In the genomic region with DNA sequence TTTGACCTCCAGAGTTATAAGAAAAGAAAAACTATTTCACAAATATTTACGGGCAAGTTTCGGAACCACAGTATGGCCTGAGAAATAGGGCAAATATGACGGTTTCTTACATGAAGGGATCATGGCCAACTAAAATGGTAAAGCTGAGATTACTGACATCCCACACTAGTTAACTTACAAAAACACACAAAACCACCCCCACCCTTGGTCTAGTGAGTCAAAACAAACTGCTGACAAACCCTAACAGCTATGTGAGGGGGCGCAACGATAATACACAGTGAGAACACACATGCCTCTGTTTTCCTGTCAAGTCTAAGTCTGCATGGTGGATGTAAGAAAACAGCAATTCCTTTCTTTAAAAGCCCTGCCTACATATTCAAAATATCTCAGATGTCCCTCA, we compare ENCODE assay signal across 1 cellular context.
TF ChIP-seq lines count a peak whose summit lies in the region.

No MANE protein-coding gene starts in this region.

TF ChIP-seq in GM12878, 131 proteins besides CTCF, POLR2A, EP300 and RAD21 (continued from another document and continues in another):
- TF ChIP-seq, protein P1, sequence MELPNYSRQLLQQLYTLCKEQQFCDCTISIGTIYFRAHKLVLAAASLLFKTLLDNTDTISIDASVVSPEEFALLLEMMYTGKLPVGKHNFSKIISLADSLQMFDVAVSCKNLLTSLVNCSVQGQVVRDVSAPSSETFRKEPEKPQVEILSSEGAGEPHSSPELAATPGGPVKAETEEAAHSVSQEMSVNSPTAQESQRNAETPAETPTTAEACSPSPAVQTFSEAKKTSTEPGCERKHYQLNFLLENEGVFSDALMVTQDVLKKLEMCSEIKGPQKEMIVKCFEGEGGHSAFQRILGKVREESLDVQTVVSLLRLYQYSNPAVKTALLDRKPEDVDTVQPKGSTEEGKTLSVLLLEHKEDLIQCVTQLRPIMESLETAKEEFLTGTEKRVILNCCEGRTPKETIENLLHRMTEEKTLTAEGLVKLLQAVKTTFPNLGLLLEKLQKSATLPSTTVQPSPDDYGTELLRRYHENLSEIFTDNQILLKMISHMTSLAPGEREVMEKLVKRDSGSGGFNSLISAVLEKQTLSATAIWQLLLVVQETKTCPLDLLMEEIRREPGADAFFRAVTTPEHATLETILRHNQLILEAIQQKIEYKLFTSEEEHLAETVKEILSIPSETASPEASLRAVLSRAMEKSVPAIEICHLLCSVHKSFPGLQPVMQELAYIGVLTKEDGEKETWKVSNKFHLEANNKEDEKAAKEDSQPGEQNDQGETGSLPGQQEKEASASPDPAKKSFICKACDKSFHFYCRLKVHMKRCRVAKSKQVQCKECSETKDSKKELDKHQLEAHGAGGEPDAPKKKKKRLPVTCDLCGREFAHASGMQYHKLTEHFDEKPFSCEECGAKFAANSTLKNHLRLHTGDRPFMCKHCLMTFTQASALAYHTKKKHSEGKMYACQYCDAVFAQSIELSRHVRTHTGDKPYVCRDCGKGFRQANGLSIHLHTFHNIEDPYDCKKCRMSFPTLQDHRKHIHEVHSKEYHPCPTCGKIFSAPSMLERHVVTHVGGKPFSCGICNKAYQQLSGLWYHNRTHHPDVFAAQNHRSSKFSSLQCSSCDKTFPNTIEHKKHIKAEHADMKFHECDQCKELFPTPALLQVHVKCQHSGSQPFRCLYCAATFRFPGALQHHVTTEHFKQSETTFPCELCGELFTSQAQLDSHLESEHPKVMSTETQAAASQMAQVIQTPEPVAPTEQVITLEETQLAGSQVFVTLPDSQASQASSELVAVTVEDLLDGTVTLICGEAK (IDR thresholded peaks at IDR 0.05; ENCODE audit: borderline replicate concordance) = no peak; the same call in 1 of the 2 replicates
- TF ChIP-seq, protein P2, sequence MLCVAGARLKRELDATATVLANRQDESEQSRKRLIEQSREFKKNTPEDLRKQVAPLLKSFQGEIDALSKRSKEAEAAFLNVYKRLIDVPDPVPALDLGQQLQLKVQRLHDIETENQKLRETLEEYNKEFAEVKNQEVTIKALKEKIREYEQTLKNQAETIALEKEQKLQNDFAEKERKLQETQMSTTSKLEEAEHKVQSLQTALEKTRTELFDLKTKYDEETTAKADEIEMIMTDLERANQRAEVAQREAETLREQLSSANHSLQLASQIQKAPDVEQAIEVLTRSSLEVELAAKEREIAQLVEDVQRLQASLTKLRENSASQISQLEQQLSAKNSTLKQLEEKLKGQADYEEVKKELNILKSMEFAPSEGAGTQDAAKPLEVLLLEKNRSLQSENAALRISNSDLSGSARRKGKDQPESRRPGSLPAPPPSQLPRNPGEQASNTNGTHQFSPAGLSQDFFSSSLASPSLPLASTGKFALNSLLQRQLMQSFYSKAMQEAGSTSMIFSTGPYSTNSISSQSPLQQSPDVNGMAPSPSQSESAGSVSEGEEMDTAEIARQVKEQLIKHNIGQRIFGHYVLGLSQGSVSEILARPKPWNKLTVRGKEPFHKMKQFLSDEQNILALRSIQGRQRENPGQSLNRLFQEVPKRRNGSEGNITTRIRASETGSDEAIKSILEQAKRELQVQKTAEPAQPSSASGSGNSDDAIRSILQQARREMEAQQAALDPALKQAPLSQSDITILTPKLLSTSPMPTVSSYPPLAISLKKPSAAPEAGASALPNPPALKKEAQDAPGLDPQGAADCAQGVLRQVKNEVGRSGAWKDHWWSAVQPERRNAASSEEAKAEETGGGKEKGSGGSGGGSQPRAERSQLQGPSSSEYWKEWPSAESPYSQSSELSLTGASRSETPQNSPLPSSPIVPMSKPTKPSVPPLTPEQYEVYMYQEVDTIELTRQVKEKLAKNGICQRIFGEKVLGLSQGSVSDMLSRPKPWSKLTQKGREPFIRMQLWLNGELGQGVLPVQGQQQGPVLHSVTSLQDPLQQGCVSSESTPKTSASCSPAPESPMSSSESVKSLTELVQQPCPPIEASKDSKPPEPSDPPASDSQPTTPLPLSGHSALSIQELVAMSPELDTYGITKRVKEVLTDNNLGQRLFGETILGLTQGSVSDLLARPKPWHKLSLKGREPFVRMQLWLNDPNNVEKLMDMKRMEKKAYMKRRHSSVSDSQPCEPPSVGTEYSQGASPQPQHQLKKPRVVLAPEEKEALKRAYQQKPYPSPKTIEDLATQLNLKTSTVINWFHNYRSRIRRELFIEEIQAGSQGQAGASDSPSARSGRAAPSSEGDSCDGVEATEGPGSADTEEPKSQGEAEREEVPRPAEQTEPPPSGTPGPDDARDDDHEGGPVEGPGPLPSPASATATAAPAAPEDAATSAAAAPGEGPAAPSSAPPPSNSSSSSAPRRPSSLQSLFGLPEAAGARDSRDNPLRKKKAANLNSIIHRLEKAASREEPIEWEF (IDR thresholded peaks at IDR 0.05; ENCODE audit: insufficient replicate concordance, low read depth, low read length) = peak; percentile 42
- TF ChIP-seq CHD4 (IDR thresholded peaks at IDR 0.05) (no peak), YY1 (IDR thresholded peaks at IDR 0.05; ENCODE audit: low read depth, low read length) (peak; percentile 70; the same call in 1 of the 2 replicates), YBX1 (IDR thresholded peaks at IDR 0.05) (no peak), STAT1 (conservative IDR thresholded peaks at IDR 0.05) (no peak), IKZF1 (conservative IDR thresholded peaks at IDR 0.05) (peak; percentile 7; the same call in 1 of the 2 replicates), NR2F1 (conservative IDR thresholded peaks at IDR 0.05) (peak; percentile 71), SIN3A (IDR thresholded peaks at IDR 0.05; ENCODE audit: low read depth, low read length) (no peak), JUNB (IDR thresholded peaks at IDR 0.05) (peak; percentile 90), MTA2 (IDR thresholded peaks at IDR 0.05; ENCODE audit: low read depth) (peak; percentile 71), BCL11A (IDR thresholded peaks at IDR 0.05; ENCODE audit: low read depth, low read length) (peak; percentile 95), RBBP5 (conservative IDR thresholded peaks at IDR 0.05) (no peak), RCOR1 (conservative IDR thresholded peaks at IDR 0.05; ENCODE audit: low read depth, low read length) (no peak), HDAC6 (IDR thresholded peaks at IDR 0.05; ENCODE audit: unreplicated experiment) (no peak), BACH1 (IDR thresholded peaks at IDR 0.05; ENCODE audit: borderline replicate concordance) (peak; percentile 91), RB1 (IDR thresholded peaks at IDR 0.05; ENCODE audit: borderline replicate concordance) (no peak), ZNF207 (IDR thresholded peaks at IDR 0.05; ENCODE audit: borderline replicate concordance) (no peak), TCF12 (IDR thresholded peaks at IDR 0.05; ENCODE audit: low read depth, low read length) (peak; percentile 88), CREB1 (IDR thresholded peaks at IDR 0.05; ENCODE audit: low read depth) (peak; percentile 72), SUZ12 (IDR thresholded peaks at IDR 0.05; ENCODE audit: unreplicated experiment) (no peak), HDGF (IDR thresholded peaks at IDR 0.05) (no peak), SMARCA5 (IDR thresholded peaks at IDR 0.05) (no peak), LARP7 (IDR thresholded peaks at IDR 0.05) (no peak), SIX5 (IDR thresholded peaks at IDR 0.05; ENCODE audit: low read depth, low read length, severe bottlenecking) (no peak), ASH2L (IDR thresholded peaks at IDR 0.05; ENCODE audit: borderline replicate concordance, low read depth) (no peak), CREM (IDR thresholded peaks at IDR 0.05; ENCODE audit: low read depth) (peak; percentile 90), SUPT20H (IDR thresholded peaks at IDR 0.05; ENCODE audit: borderline replicate concordance, control insufficient read depth, low read depth, low read length) (no peak), CHD2 (IDR thresholded peaks at IDR 0.05; ENCODE audit: borderline replicate concordance, low read depth, low read length) (peak; percentile 70), RUNX3 (IDR thresholded peaks at IDR 0.05; ENCODE audit: low read length) (peak; percentile 92), SREBF1 (IDR thresholded peaks at IDR 0.05; ENCODE audit: low read length) (0 out of 2 replicates have a peak, but pooled peaks have one; percentile 9)
- TF ChIP-seq, protein P3, sequence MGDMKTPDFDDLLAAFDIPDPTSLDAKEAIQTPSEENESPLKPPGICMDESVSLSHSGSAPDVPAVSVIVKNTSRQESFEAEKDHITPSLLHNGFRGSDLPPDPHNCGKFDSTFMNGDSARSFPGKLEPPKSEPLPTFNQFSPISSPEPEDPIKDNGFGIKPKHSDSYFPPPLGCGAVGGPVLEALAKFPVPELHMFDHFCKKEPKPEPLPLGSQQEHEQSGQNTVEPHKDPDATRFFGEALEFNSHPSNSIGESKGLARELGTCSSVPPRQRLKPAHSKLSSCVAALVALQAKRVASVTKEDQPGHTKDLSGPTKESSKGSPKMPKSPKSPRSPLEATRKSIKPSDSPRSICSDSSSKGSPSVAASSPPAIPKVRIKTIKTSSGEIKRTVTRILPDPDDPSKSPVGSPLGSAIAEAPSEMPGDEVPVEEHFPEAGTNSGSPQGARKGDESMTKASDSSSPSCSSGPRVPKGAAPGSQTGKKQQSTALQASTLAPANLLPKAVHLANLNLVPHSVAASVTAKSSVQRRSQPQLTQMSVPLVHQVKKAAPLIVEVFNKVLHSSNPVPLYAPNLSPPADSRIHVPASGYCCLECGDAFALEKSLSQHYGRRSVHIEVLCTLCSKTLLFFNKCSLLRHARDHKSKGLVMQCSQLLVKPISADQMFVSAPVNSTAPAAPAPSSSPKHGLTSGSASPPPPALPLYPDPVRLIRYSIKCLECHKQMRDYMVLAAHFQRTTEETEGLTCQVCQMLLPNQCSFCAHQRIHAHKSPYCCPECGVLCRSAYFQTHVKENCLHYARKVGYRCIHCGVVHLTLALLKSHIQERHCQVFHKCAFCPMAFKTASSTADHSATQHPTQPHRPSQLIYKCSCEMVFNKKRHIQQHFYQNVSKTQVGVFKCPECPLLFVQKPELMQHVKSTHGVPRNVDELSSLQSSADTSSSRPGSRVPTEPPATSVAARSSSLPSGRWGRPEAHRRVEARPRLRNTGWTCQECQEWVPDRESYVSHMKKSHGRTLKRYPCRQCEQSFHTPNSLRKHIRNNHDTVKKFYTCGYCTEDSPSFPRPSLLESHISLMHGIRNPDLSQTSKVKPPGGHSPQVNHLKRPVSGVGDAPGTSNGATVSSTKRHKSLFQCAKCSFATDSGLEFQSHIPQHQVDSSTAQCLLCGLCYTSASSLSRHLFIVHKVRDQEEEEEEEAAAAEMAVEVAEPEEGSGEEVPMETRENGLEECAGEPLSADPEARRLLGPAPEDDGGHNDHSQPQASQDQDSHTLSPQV (IDR thresholded peaks at IDR 0.05) = no peak
- TF ChIP-seq, protein P4, sequence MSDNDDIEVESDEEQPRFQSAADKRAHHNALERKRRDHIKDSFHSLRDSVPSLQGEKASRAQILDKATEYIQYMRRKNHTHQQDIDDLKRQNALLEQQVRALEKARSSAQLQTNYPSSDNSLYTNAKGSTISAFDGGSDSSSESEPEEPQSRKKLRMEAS (IDR thresholded peaks at IDR 0.05; ENCODE audit: low read depth, low read length) = peak; percentile 34; the same call in 1 of the 2 replicates
- TF ChIP-seq, protein P5, sequence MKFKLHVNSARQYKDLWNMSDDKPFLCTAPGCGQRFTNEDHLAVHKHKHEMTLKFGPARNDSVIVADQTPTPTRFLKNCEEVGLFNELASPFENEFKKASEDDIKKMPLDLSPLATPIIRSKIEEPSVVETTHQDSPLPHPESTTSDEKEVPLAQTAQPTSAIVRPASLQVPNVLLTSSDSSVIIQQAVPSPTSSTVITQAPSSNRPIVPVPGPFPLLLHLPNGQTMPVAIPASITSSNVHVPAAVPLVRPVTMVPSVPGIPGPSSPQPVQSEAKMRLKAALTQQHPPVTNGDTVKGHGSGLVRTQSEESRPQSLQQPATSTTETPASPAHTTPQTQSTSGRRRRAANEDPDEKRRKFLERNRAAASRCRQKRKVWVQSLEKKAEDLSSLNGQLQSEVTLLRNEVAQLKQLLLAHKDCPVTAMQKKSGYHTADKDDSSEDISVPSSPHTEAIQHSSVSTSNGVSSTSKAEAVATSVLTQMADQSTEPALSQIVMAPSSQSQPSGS (IDR thresholded peaks at IDR 0.05; ENCODE audit: low read length) = peak; percentile 92
- TF ChIP-seq, protein P6, sequence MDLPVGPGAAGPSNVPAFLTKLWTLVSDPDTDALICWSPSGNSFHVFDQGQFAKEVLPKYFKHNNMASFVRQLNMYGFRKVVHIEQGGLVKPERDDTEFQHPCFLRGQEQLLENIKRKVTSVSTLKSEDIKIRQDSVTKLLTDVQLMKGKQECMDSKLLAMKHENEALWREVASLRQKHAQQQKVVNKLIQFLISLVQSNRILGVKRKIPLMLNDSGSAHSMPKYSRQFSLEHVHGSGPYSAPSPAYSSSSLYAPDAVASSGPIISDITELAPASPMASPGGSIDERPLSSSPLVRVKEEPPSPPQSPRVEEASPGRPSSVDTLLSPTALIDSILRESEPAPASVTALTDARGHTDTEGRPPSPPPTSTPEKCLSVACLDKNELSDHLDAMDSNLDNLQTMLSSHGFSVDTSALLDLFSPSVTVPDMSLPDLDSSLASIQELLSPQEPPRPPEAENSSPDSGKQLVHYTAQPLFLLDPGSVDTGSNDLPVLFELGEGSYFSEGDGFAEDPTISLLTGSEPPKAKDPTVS (IDR thresholded peaks at IDR 0.05; ENCODE audit: low read depth, low read length) = no peak
- TF ChIP-seq, protein P7, sequence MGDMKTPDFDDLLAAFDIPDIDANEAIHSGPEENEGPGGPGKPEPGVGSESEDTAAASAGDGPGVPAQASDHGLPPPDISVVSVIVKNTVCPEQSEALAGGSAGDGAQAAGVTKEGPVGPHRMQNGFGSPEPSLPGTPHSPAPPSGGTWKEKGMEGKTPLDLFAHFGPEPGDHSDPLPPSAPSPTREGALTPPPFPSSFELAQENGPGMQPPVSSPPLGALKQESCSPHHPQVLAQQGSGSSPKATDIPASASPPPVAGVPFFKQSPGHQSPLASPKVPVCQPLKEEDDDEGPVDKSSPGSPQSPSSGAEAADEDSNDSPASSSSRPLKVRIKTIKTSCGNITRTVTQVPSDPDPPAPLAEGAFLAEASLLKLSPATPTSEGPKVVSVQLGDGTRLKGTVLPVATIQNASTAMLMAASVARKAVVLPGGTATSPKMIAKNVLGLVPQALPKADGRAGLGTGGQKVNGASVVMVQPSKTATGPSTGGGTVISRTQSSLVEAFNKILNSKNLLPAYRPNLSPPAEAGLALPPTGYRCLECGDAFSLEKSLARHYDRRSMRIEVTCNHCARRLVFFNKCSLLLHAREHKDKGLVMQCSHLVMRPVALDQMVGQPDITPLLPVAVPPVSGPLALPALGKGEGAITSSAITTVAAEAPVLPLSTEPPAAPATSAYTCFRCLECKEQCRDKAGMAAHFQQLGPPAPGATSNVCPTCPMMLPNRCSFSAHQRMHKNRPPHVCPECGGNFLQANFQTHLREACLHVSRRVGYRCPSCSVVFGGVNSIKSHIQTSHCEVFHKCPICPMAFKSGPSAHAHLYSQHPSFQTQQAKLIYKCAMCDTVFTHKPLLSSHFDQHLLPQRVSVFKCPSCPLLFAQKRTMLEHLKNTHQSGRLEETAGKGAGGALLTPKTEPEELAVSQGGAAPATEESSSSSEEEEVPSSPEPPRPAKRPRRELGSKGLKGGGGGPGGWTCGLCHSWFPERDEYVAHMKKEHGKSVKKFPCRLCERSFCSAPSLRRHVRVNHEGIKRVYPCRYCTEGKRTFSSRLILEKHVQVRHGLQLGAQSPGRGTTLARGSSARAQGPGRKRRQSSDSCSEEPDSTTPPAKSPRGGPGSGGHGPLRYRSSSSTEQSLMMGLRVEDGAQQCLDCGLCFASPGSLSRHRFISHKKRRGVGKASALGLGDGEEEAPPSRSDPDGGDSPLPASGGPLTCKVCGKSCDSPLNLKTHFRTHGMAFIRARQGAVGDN (IDR thresholded peaks at IDR 0.05) = 0 out of 2 replicates have a peak, but pooled peaks have one; percentile 37
- TF ChIP-seq, protein P8, sequence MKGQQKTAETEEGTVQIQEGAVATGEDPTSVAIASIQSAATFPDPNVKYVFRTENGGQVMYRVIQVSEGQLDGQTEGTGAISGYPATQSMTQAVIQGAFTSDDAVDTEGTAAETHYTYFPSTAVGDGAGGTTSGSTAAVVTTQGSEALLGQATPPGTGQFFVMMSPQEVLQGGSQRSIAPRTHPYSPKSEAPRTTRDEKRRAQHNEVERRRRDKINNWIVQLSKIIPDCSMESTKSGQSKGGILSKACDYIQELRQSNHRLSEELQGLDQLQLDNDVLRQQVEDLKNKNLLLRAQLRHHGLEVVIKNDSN (IDR thresholded peaks at IDR 0.05; ENCODE audit: borderline replicate concordance, extremely low read length, insufficient read depth, low read depth, low read length) = no peak
